16 cellular contexts compared by ENCODE assay signal in genomic region chr3:87733671-87734367, GRCh38. TPM values are rescaled to one million over a fixed set of nuclear protein-coding genes. Genes with fewer than 3 reads are reported as not detected.
DNase-seq lines count a peak whose midpoint lies in the region; ATAC-seq and TF ChIP-seq lines count a peak whose summit lies in the region.
"Had no signal": no experiment of that assay in that cellular context is flagged by ENCODE, and none has a peak within 500 bp of the region (broad histone marks: within the 10 kb centered on the region; RNA-seq: fewer than 3 reads in every experiment).

No MANE protein-coding gene starts in this region.

- RAD21 ChIA-PET in HCT116 (lab: Charles Lee; ENCODE audit: low non-redundant PET in 1 of 2, low total read pairs in 2 of 2, uncharacterized antibody in 2 of 2, unreplicated experiment in 2 of 2): no interaction called here

- no peak for TF ChIP-seq RAD21 in HCT116 (IDR thresholded peaks at IDR 0.05; ENCODE audit: low read depth)

- no peaks in the 10 kb centered on the region for H3K36me3 ChIP-seq in HCT116 (ENCODE audit: control insufficient read depth in 1 of 2, insufficient read depth in 2 of 2, low read length in 2 of 2)
- no peaks in the 10 kb centered on the region for H3K36me3 ChIP-seq in suprapubic skin
- no peaks in the 10 kb centered on the region for H3K36me3 ChIP-seq in sigmoid colon

- ATAC-seq in HCT116 (no peak), GM21367 (IDR thresholded peaks at IDR 0.05; ENCODE audit: unreplicated experiment) (no peak), GM18519 (IDR thresholded peaks at IDR 0.05; ENCODE audit: low FRiP score, unreplicated experiment) (no peak)
- ATAC-seq: activated CD8-positive, alpha-beta memory T cell treated with anti-CD3 and anti-CD28 coated beads, Interleukin-2, amount 10 ng/mL, durations not matched to agents 7 days and 5 days had no signal

- H3K9me2 ChIP-seq in HCT116 (ENCODE audit: insufficient read depth): no peaks in the 10 kb centered on the region

- H3K4me2 ChIP-seq in HCT116 (ENCODE audit: low read length): peak overlapping the region; percentile 3; the same call in 1 of the 2 replicates

- no peak overlapping the region for H3K4me3 ChIP-seq in HCT116 (replicated peaks in 1 of 2; ENCODE audit: low read depth in 1 of 2, low read length in 2 of 2)
- H3K4me3 ChIP-seq in suprapubic skin: no peak overlapping the region
- H3K4me3 ChIP-seq in sigmoid colon: no peak overlapping the region

- H3K27ac ChIP-seq in HCT116 (ENCODE audit: low read depth, low read length): no peak overlapping the region
- H3K27ac ChIP-seq in RWPE1: no peak overlapping the region
- peak overlapping the region; percentile 60 for H3K27ac ChIP-seq in suprapubic skin
- no peak overlapping the region for H3K27ac ChIP-seq in sigmoid colon

- no peaks in the 10 kb centered on the region for H3K79me2 ChIP-seq in HCT116 (ENCODE audit: insufficient read depth, low read length)

- no peaks in the 10 kb centered on the region for H3K9me3 ChIP-seq in HCT116 (ENCODE audit: control insufficient read depth in 1 of 2, insufficient read depth in 1 of 2, low read depth in 1 of 2, low read length in 2 of 2)
- H3K9me3 ChIP-seq in suprapubic skin: no peaks in the 10 kb centered on the region
- no peaks in the 10 kb centered on the region for H3K9me3 ChIP-seq in sigmoid colon

- BruUV-seq in HCT116 (replicated peaks; lab: Mats Ljungman, UMichigan): no TSS peak

- no peaks in the 10 kb centered on the region; the same call in 1 of the 2 replicates for H4K20me1 ChIP-seq in HCT116 (ENCODE audit: insufficient read depth)

- CTCF ChIA-PET in HCT116 (lab: Charles Lee) (no interaction called here), RWPE1 (lab: Yijun Ruan, JAX) (no interaction called here)

- no peak for TF ChIP-seq POLR2A in HCT116 (IDR thresholded peaks at IDR 0.05; ENCODE audit: borderline replicate concordance, extremely low read depth, insufficient read depth, insufficient read length)
- TF ChIP-seq POLR2A in suprapubic skin (IDR thresholded peaks at IDR 0.05): no peak
- TF ChIP-seq POLR2A in sigmoid colon (IDR thresholded peaks at IDR 0.05): no peak

- POLR2A ChIA-PET in HCT116 (lab: Charles Lee) (no interaction called here), RWPE1 (lab: Yijun Ruan, JAX; ENCODE audit: low non-redundant PET) (no interaction called here)

- TF ChIP-seq EP300 in suprapubic skin (IDR thresholded peaks at IDR 0.05) (no peak), sigmoid colon (IDR thresholded peaks at IDR 0.05) (no peak)

- H3K27me3 ChIP-seq in HCT116 (ENCODE audit: insufficient read depth, low read length) (no peaks in the 10 kb centered on the region), suprapubic skin (no peaks in the 10 kb centered on the region), sigmoid colon (no peaks in the 10 kb centered on the region)

- intact Hi-C loops in HCT116 (cut with micrococcal nuclease): no loop called here
- intact Hi-C loops in sigmoid colon (cut with DNase I): no loop called here

- no peak overlapping the region for H3K9ac ChIP-seq in HCT116 (ENCODE audit: low read length)

- H3K4me1 ChIP-seq in HCT116 (ENCODE audit: control insufficient read depth in 1 of 2, insufficient read depth in 2 of 2, low read length in 2 of 2) (no peaks in the 10 kb centered on the region; a peak in 1 of 4 replicates), suprapubic skin (peaks cover 8% of the 10 kb centered on the region), sigmoid colon (no peaks in the 10 kb centered on the region)

- TF ChIP-seq CTCF in HCT116 (IDR thresholded peaks at IDR 0.05 in 2 of 3, conservative IDR thresholded peaks at IDR 0.05 in 1 of 3; ENCODE audit: borderline replicate concordance in 1 of 3, insufficient read depth in 1 of 3, low read depth in 2 of 3, low read length in 2 of 3) (no peak), RWPE1 (conservative IDR thresholded peaks at IDR 0.05; ENCODE audit: low read depth) (no peak), suprapubic skin (IDR thresholded peaks at IDR 0.05) (no peak), sigmoid colon (IDR thresholded peaks at IDR 0.05) (no peak)

- WGBS in suprapubic skin: 49% methylated on average over 10 of the region's 10 CpGs
- 62 to 86% methylated on average over 10 of the region's 10 CpGs for WGBS in sigmoid colon, 2 donors

- no peak overlapping the region for H2AFZ ChIP-seq in HCT116 (ENCODE audit: low read depth, low read length, poor library complexity, severe bottlenecking)

- no peak for DNase-seq in HCT116 (ENCODE audit: low read depth, low spot score)
- peak; percentile 1 for DNase-seq in RWPE1 (ENCODE audit: low spot score)
- peak; percentile 76 for DNase-seq in islet precursor cell
- DNase-seq in suprapubic skin (ENCODE audit: low spot score in 2 of 2): no peak
- no peak for DNase-seq in sigmoid colon
- DNase-seq in LoVo (ENCODE audit: low spot score): no peak
- DNase-seq: activated CD8-positive, alpha-beta memory T cell treated with anti-CD3 and anti-CD28 coated beads, Interleukin-2, amount 10 ng/mL, durations not matched to agents 7 days and 5 days; activated effector memory CD4-positive, alpha-beta T cell treated with Interleukin-2 at 50 U/mL for 16 hours; amniotic stem cell; foreskin melanocyte; NCI-H1092; NCI-H2171 treated with DMSO at 0.1 percent for 48 hours; NK-92 treated with Interleukin-12 subunit alpha and Interleukin-12 subunit beta, amount 100 ng/mL, for 24 hours had no signal

TF ChIP-seq in HCT116, 20 proteins besides CTCF, POLR2A, EP300 and RAD21:
- TF ChIP-seq MAX (IDR thresholded peaks at IDR 0.05): no peak
- TF ChIP-seq EZH2phosphoT487 (IDR thresholded peaks at IDR 0.05; ENCODE audit: borderline replicate concordance): no peak
- no peak for TF ChIP-seq CBX3 (IDR thresholded peaks at IDR 0.05; ENCODE audit: low read depth)
- TF ChIP-seq REST (IDR thresholded peaks at IDR 0.05; ENCODE audit: low read depth): no peak
- TF ChIP-seq YY1 (IDR thresholded peaks at IDR 0.05; ENCODE audit: extremely low read depth, insufficient replicate concordance, low read depth, low read length): no peak
- TF ChIP-seq EGR1 (IDR thresholded peaks at IDR 0.05; ENCODE audit: low read depth): no peak
- TF ChIP-seq TCF7L2 (IDR thresholded peaks at IDR 0.05; ENCODE audit: borderline replicate concordance, extremely low read depth, insufficient read depth, insufficient read length): no peak
- TF ChIP-seq SRF (IDR thresholded peaks at IDR 0.05; ENCODE audit: low read depth): no peak
- no peak for TF ChIP-seq ZBTB33 (IDR thresholded peaks at IDR 0.05; ENCODE audit: extremely low read depth, insufficient replicate concordance, low read length)
- no peak for TF ChIP-seq SP1 (IDR thresholded peaks at IDR 0.05; ENCODE audit: low read depth)
- no peak for TF ChIP-seq ZFX (IDR thresholded peaks at IDR 0.05)

RNA-seq across cellular contexts. Expression of gene HTR1F, which starts 58.7 kb away (rescaled TPM):
- total RNA-seq in HCT116 (2021; ENCODE audit: unreplicated experiment) (not detected), suprapubic skin (under 1 TPM in 2 of 4 donors, not detected in 2; 0.15 to 0.24 TPM), sigmoid colon (under 1 TPM in 1 of 4 donors, not detected in 3; 0.66 TPM)
- polyA plus RNA-seq in HCT116 (2012): not detected in 2 replicates
- polyA plus RNA-seq in sigmoid colon: not detected
- total RNA-seq: activated CD8-positive, alpha-beta memory T cell treated with anti-CD3 and anti-CD28 coated beads, Interleukin-2, amount 10 ng/mL, durations not matched to agents 7 days and 5 days; neural crest cell had no signal

Comparison
In these comparisons a context has a peak if more than half of its experiments do, and no peak if none do; other contexts are left out.
1. DNase-seq: peak in RWPE1 (single experiment) and islet precursor cell (single experiment); none in HCT116 (single experiment), suprapubic skin (0 of 2), sigmoid colon (single experiment) and LoVo (single experiment).